ENCODE assay signal across 10 cellular contexts in genomic region chr20:46808565-46808964, GRCh38.
"Had no signal": no experiment of that assay in that cellular context is flagged by ENCODE, and none has a peak within 500 bp of the region (broad histone marks: within the 10 kb centered on the region; RNA-seq: fewer than 3 reads in every experiment).

No MANE protein-coding gene starts in this region.

- ATAC-seq: activated CD4-positive, CD25-positive, alpha-beta regulatory T cell treated with anti-CD3 and anti-CD28 coated beads, Interleukin-2, amount 50 U/mL, for 24 hours; activated naive CD4-positive, alpha-beta T cell treated with anti-CD3 and anti-CD28 coated beads, Interleukin-2, amount 50 U/mL, for 72 hours; effector memory CD8-positive, alpha-beta T cell; left ventricle myocardium superior; stimulated activated naive CD8-positive, alpha-beta T cell treated with anti-CD3 and anti-CD28 coated beads, Interleukin-15, Interleukin-2, amounts not matched to agents 100 U/mL and 50 U/mL, for 24 hours had no signal

- DNase-seq: amniotic stem cell; effector memory CD8-positive, alpha-beta T cell; left ventricle myocardium superior; mesendoderm; stimulated activated CD4-positive, alpha-beta T cell treated with anti-CD3 and anti-CD28 coated beads, Interleukin-12 subunit alpha, Interleukin-12 subunit beta, amount 100 ng/mL, for 4 hours; stimulated activated CD4-positive, alpha-beta T cell treated with anti-CD3 and anti-CD28 coated beads, Interleukin-2, amount 100 ng/mL, for 48 hours; stimulated activated naive CD8-positive, alpha-beta T cell treated with anti-CD3 and anti-CD28 coated beads, Interleukin-15, Interleukin-2, amounts not matched to agents 100 U/mL and 50 U/mL, for 24 hours; upper lobe of left lung had no signal
